26 cellular contexts compared by ENCODE assay signal in the genomic region with DNA sequence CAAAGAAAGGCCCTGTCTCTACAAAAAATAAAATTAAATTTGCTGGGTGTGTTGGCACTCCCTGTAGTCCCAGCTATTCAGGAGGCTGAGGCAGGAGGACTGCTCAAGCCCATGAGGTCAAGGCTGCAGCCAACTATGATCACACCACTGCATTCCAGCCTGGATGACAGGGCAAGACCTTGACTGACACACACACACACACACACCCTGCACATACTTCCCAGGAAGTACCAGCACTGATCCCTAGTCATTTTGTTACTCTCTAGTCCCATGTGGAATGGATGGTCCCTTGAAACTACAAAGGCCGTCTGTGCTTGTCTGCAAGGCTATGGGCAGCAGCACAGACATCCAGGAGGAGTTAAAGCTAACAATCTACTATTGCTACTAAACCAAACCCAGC. TPM values are rescaled to one million over a fixed set of nuclear protein-coding genes. Genes with fewer than 3 reads are reported as not detected.
A peak's percentile ranks its signal among the peaks of the same experiment; 100 is the strongest.
DNase-seq lines count a peak whose midpoint lies in the region; ATAC-seq, FAIRE-seq and TF ChIP-seq lines count a peak whose summit lies in the region.
"Had no signal": no experiment of that assay in that cellular context is flagged by ENCODE, and none has a peak within 500 bp of the region (broad histone marks: within the 10 kb centered on the region; RNA-seq: fewer than 3 reads in every experiment).

No MANE protein-coding gene starts in this region.

- intact Hi-C loops in HCT116 (cut with micrococcal nuclease) = no loop called here

- H3K36me3 ChIP-seq in HCT116 (ENCODE audit: control insufficient read depth in 1 of 2, insufficient read depth in 2 of 2, low read length in 2 of 2) (no peaks in the 10 kb centered on the region), keratinocyte (ENCODE audit: control insufficient read depth in 2 of 2, extremely low read depth in 1 of 2, insufficient read depth in 2 of 2, low read length in 2 of 2) (peaks cover 1 to 9% of the 10 kb centered on the region in 2 experiments)
- H3K36me3 ChIP-seq: uterus had no signal

- H3K4me1 ChIP-seq in HCT116 (ENCODE audit: control insufficient read depth in 1 of 2, insufficient read depth in 2 of 2, low read length in 2 of 2) (peaks cover 16 to 32% of the 10 kb centered on the region in 2 experiments), keratinocyte (ENCODE audit: control insufficient read depth, extremely low read depth, insufficient read depth, low read length) (peaks cover 8% of the 10 kb centered on the region)
- H3K4me1 ChIP-seq: uterus had no signal

- ATAC-seq in HCT116 = peak; percentile 23; the same call in 1 of the 2 replicates
- ATAC-seq: left lobe of liver had no signal

- H3K27me3 ChIP-seq in HCT116 (ENCODE audit: insufficient read depth, low read length) = no peaks in the 10 kb centered on the region
- H3K27me3 ChIP-seq in keratinocyte (ENCODE audit: control insufficient read depth, extremely low read depth, insufficient read depth, low read length) = no peaks in the 10 kb centered on the region
- H3K27me3 ChIP-seq: uterus had no signal

- POLR2A ChIA-PET in HCT116 (lab: Charles Lee) = no interaction called here

- BruUV-seq in HCT116 (replicated peaks; lab: Mats Ljungman, UMichigan) = no TSS peak

- H3K9me2 ChIP-seq in HCT116 (ENCODE audit: insufficient read depth) = no peaks in the 10 kb centered on the region

- RAD21 ChIA-PET in HCT116 (lab: Charles Lee; ENCODE audit: low non-redundant PET in 1 of 2, low total read pairs in 2 of 2, uncharacterized antibody in 2 of 2, unreplicated experiment in 2 of 2) = no interaction called here

- dilution Hi-C loops in keratinocyte (cut with MboI; ENCODE audit: extremely low pct_ligation_motif_present, low sequenced_read_pairs) = no loop called here

- no peak overlapping the region for H3K4me3 Mint-ChIP-seq in osteocyte (ENCODE audit: unreplicated experiment)
- H3K4me3 Mint-ChIP-seq: activated CD4-positive, alpha-beta T cell treated with anti-CD3 and anti-CD28 coated beads, Interleukin-2, amount 10 ng/mL, durations not matched to agents 24 days and 14 days; activated naive CD4-positive, alpha-beta T cell treated with anti-CD3 and anti-CD28 coated beads, Interleukin-2, amount 10 ng/mL, durations not matched to agents 7 days and 5 days; dendritic cell treated with granulocyte-macrophage colony-stimulating factor and Interleukin-4, amounts not matched to agents 40 ng/mL and 50 ng/mL, for 4 days; naive B cell; T-helper 2 cell treated with Interferon-gamma antibody and Interleukin-4, amounts not matched to agents 5 μg/mL and 100 μg/mL, for 36 hours had no signal

- peaks cover 3% of the 10 kb centered on the region for H3K9me1 ChIP-seq in keratinocyte (ENCODE audit: control insufficient read depth, extremely low read depth, insufficient read depth, low read length)

- H2AFZ ChIP-seq in HCT116 (ENCODE audit: low read depth, low read length, poor library complexity, severe bottlenecking) = no peak overlapping the region
- H2AFZ ChIP-seq in keratinocyte (ENCODE audit: control insufficient read depth, low read length) = no peak overlapping the region

- peaks cover 97% of the 10 kb centered on the region for H3K79me2 ChIP-seq in HCT116 (ENCODE audit: insufficient read depth, low read length)
- peaks cover 85% of the 10 kb centered on the region for H3K79me2 ChIP-seq in keratinocyte (ENCODE audit: control insufficient read depth, insufficient read depth, low read length)

- peaks cover 4% of the 10 kb centered on the region; the same call in 1 of the 2 replicates for H4K20me1 ChIP-seq in HCT116 (ENCODE audit: insufficient read depth)
- peaks cover 16% of the 10 kb centered on the region for H4K20me1 ChIP-seq in keratinocyte (ENCODE audit: control insufficient read depth, extremely low read depth, insufficient read depth, low read length)

- DNase-seq in HCT116 (ENCODE audit: low read depth, low spot score) (no peak), amniotic epithelial cell (ENCODE audit: low read depth) (peak; percentile 29), keratinocyte (ENCODE audit: low read depth, low spot score) (no peak), urothelium cell line (ENCODE audit: low spot score) (no peak), NCI-H345 (lab: John Stamatoyannopoulos, UW) (no peak), osteocyte (ENCODE audit: extremely low spot score, unreplicated experiment) (no peak), D341Med (ENCODE audit: low spot score) (no peak)
- DNase-seq: activated CD4-positive, alpha-beta T cell treated with anti-CD3 and anti-CD28 coated beads, Interleukin-2, amount 10 ng/mL, durations not matched to agents 24 days and 14 days; activated naive CD4-positive, alpha-beta T cell treated with anti-CD3 and anti-CD28 coated beads, Interleukin-2, amount 10 ng/mL, durations not matched to agents 7 days and 5 days; activated T-cell treated with anti-CD3 and anti-CD28 coated beads, Interleukin-2, amount 50 U/mL, for 48 hours; aorta; central memory CD4-positive, alpha-beta T cell; naive B cell; NCI-H2029; NCI-H774; nucleus accumbens; small intestine; stimulated activated CD4-positive, alpha-beta T cell treated with anti-CD3 and anti-CD28 coated beads, Interleukin-1b, Interleukin-23, amount 100 ng/mL, for 48 hours; uterus had no signal

- CTCF ChIA-PET in HCT116 (lab: Charles Lee) = no interaction called here

- no peak for TF ChIP-seq CTCF in HCT116 (IDR thresholded peaks at IDR 0.05 in 2 of 3, conservative IDR thresholded peaks at IDR 0.05 in 1 of 3; ENCODE audit: borderline replicate concordance in 1 of 3, insufficient read depth in 1 of 3, low read depth in 2 of 3, low read length in 2 of 3)
- no peak for TF ChIP-seq CTCF in keratinocyte (optimal IDR thresholded peaks at IDR 0.05 in 1 of 3, IDR thresholded peaks at IDR 0.05 in 1 of 3, conservative IDR thresholded peaks at IDR 0.05 in 1 of 3; ENCODE audit: extremely low read depth in 1 of 3, insufficient read depth in 2 of 3, low read length in 3 of 3)
- TF ChIP-seq CTCF in osteocyte (IDR thresholded peaks at IDR 0.05) = no peak

- TF ChIP-seq RAD21 in HCT116 (IDR thresholded peaks at IDR 0.05; ENCODE audit: low read depth) = no peak

- H3K9ac ChIP-seq in HCT116 (ENCODE audit: low read length) = no peak overlapping the region
- H3K9ac ChIP-seq in keratinocyte (ENCODE audit: control insufficient read depth, extremely low read depth, insufficient read depth, low read length) = no peak overlapping the region

- H3K27ac ChIP-seq in HCT116 (ENCODE audit: low read depth, low read length) (no peak overlapping the region), keratinocyte (ENCODE audit: control insufficient read depth, insufficient read depth, low read length) (no peak overlapping the region)
- H3K27ac ChIP-seq: C4-2B, uterus, VCaP had no signal

- H3K4me3 ChIP-seq in HCT116 (replicated peaks in 1 of 2; ENCODE audit: low read depth in 1 of 2, low read length in 2 of 2) (no peak overlapping the region), keratinocyte (ENCODE audit: control insufficient read depth in 2 of 3, extremely low read depth in 1 of 3, insufficient read depth in 2 of 3, low read depth in 1 of 3, low read length in 3 of 3) (no peak overlapping the region)
- H3K4me3 ChIP-seq: uterus had no signal

- no peak for TF ChIP-seq POLR2A in HCT116 (IDR thresholded peaks at IDR 0.05; ENCODE audit: borderline replicate concordance, extremely low read depth, insufficient read depth, insufficient read length)

- H3K4me2 ChIP-seq in HCT116 (ENCODE audit: low read length) (peak overlapping the region; percentile 1; the same call in 1 of the 2 replicates), keratinocyte (ENCODE audit: control insufficient read depth, extremely low read depth, insufficient read depth, low read depth, low read length) (no peak overlapping the region)

- FAIRE-seq in keratinocyte (lab: Jason Lieb, UNC) = peak; percentile 23
- peak; percentile 68 for FAIRE-seq in urothelium cell line (lab: Jason Lieb, UNC)
- FAIRE-seq: endometrium, small intestine had no signal

- H3K27ac Mint-ChIP-seq in osteocyte (ENCODE audit: unreplicated experiment) = no peak overlapping the region
- H3K27ac Mint-ChIP-seq: activated CD4-positive, alpha-beta T cell treated with anti-CD3 and anti-CD28 coated beads, Interleukin-2, amount 10 ng/mL, durations not matched to agents 24 days and 14 days; activated naive CD4-positive, alpha-beta T cell treated with anti-CD3 and anti-CD28 coated beads, Interleukin-2, amount 10 ng/mL, durations not matched to agents 7 days and 5 days; dendritic cell treated with granulocyte-macrophage colony-stimulating factor and Interleukin-4, amounts not matched to agents 40 ng/mL and 50 ng/mL, for 4 days; T-helper 2 cell treated with Interferon-gamma antibody and Interleukin-4, amounts not matched to agents 5 μg/mL and 100 μg/mL, for 36 hours had no signal

- H3K36me3 Mint-ChIP-seq in osteocyte (ENCODE audit: unreplicated experiment) = peaks cover 3% of the 10 kb centered on the region

- H3K9me3 ChIP-seq in HCT116 (ENCODE audit: control insufficient read depth in 1 of 2, insufficient read depth in 1 of 2, low read depth in 1 of 2, low read length in 2 of 2) (no peaks in the 10 kb centered on the region), keratinocyte (ENCODE audit: control insufficient read depth, low read depth, low read length) (no peaks in the 10 kb centered on the region)
- H3K9me3 ChIP-seq: uterus had no signal

- no peaks in the 10 kb centered on the region for H3K9me3 Mint-ChIP-seq in osteocyte (ENCODE audit: unreplicated experiment)
- H3K9me3 Mint-ChIP-seq: activated CD4-positive, alpha-beta T cell treated with anti-CD3 and anti-CD28 coated beads, Interleukin-2, amount 10 ng/mL, durations not matched to agents 24 days and 14 days; activated naive CD4-positive, alpha-beta T cell treated with anti-CD3 and anti-CD28 coated beads, Interleukin-2, amount 10 ng/mL, durations not matched to agents 7 days and 5 days; dendritic cell treated with granulocyte-macrophage colony-stimulating factor and Interleukin-4, amounts not matched to agents 40 ng/mL and 50 ng/mL, for 4 days; naive B cell; T-helper 2 cell treated with Interferon-gamma antibody and Interleukin-4, amounts not matched to agents 5 μg/mL and 100 μg/mL, for 36 hours had no signal

- no peaks in the 10 kb centered on the region for H3K27me3 Mint-ChIP-seq in osteocyte (ENCODE audit: unreplicated experiment)
- H3K27me3 Mint-ChIP-seq: activated CD4-positive, alpha-beta T cell treated with anti-CD3 and anti-CD28 coated beads, Interleukin-2, amount 10 ng/mL, durations not matched to agents 24 days and 14 days; activated naive CD4-positive, alpha-beta T cell treated with anti-CD3 and anti-CD28 coated beads, Interleukin-2, amount 10 ng/mL, durations not matched to agents 7 days and 5 days; dendritic cell treated with granulocyte-macrophage colony-stimulating factor and Interleukin-4, amounts not matched to agents 40 ng/mL and 50 ng/mL, for 4 days; naive B cell had no signal

- no peaks in the 10 kb centered on the region for H3K4me1 Mint-ChIP-seq in osteocyte (ENCODE audit: unreplicated experiment)

RNA-seq across cellular contexts. Expression of a gene that starts 59.7 kb away (rescaled TPM):
- total RNA-seq in HCT116 (2021; ENCODE audit: unreplicated experiment) = 1.9 TPM
- polyA plus RNA-seq in HCT116 (2012) = 1.5 TPM in 2 replicates
- polyA plus RNA-seq in keratinocyte = 0.74 to 2.8 TPM (median 0.81 TPM) in 3 replicates
- polyA plus RNA-seq in keratinocyte (2011; ENCODE audit: low read depth) = 0.81 TPM
- 0.18 and 0.35 TPM in 2 replicates for polyA plus RNA-seq in keratinocyte (2011; cell fraction: cytosol; rRNA removed)
- 11.0 and 13.8 TPM in 2 replicates for polyA plus RNA-seq in keratinocyte (2011; cell fraction: nucleus; rRNA removed)
- 0.45 and 4.0 TPM in 2 replicates for polyA plus RNA-seq in keratinocyte (2012; ENCODE audit: low replicate concordance)
- polyA minus RNA-seq in keratinocyte = 1.5 to 5.3 TPM (median 3.2 TPM) in 3 replicates
- polyA minus RNA-seq in keratinocyte (2011; cell fraction: cytosol; rRNA and poly(A)+ RNA removed) = not detected
- polyA minus RNA-seq in keratinocyte (2011; cell fraction: nucleus; rRNA and poly(A)+ RNA removed) = 3.2 and 4.4 TPM in 2 replicates
- total RNA-seq in osteocyte = 1.4 and 1.5 TPM in 2 replicates
- total RNA-seq: H4 had no signal
